ENCODE assay signal across 33 cellular contexts in genomic region chr17:79055197-79055596, GRCh38. TPM values are rescaled to one million over a fixed set of nuclear protein-coding genes. Genes with fewer than 3 reads are reported as not detected.
"Had no signal": no experiment of that assay in that cellular context is flagged by ENCODE, and none has a peak within 500 bp of the region (broad histone marks: within the 10 kb centered on the region; RNA-seq: fewer than 3 reads in every experiment).

No MANE protein-coding gene starts in this region.

- ATAC-seq: activated CD8-positive, alpha-beta T cell treated with anti-CD3 and anti-CD28 coated beads for 36 hours; activated T-cell treated with anti-CD3 and anti-CD28 coated beads, Interleukin-2, amount 50 U/mL, for 72 hours; activated T-helper 17 cell treated with anti-CD3 and anti-CD28 coated beads, Interleukin-2, amount 50 U/mL, for 72 hours; body of pancreas; PC-3 had no signal

- DNase-seq: activated CD4-positive, alpha-beta T cell treated with anti-CD3 and anti-CD28 coated beads, Interleukin-2, amount 10 ng/mL, durations not matched to agents 24 days and 14 days; activated CD4-positive, alpha-beta T cell treated with anti-CD3 and anti-CD28 coated beads, Interleukin-2, amount 50 U/mL, for 4 hours; activated CD4-positive, CD25-positive, alpha-beta regulatory T cell; activated CD8-positive, alpha-beta T cell treated with anti-CD3 and anti-CD28 coated beads for 36 hours; activated naive CD4-positive, alpha-beta T cell; activated naive CD4-positive, alpha-beta T cell treated with anti-CD3 and anti-CD28 coated beads, Interleukin-2, amount 50 U/mL, for 16 hours; activated naive CD8-positive, alpha-beta T cell treated with anti-CD3 and anti-CD28 coated beads for 36 hours; activated T-cell treated with anti-CD3 and anti-CD28 coated beads, Interleukin-2, amount 50 U/mL, for 1 hour; activated T-cell treated with anti-CD3 and anti-CD28 coated beads, Interleukin-2, amount 50 U/mL, for 72 hours; amniotic stem cell; body of pancreas; MM.1S; MV-4-11; NCI-H1092; NCI-H1436 treated with DMSO at 0.1 percent for 48 hours; NCI-H1694 treated with DMSO at 0.1 percent for 48 hours; NCI-H2029; NCI-H345; NCI-H524 treated with DMSO at 0.1 percent for 48 hours; NCI-H748 treated with DMSO at 0.1 percent for 48 hours; NK-92 treated with Interleukin-12 subunit alpha and Interleukin-12 subunit beta, amount 100 ng/mL, for 24 hours; PC-3; RPMI8226; SIG-M5; SW 1271; T-helper 1 cell; T-helper 2 cell; T1000; WERI-Rb-1 had no signal

- H3K27me3 ChIP-seq: body of pancreas, breast epithelium, Peyer's patch had no signal

- H3K27ac ChIP-seq: body of pancreas, KMS-11, Peyer's patch, WERI-Rb-1 had no signal

- H3K36me3 ChIP-seq: breast epithelium, Peyer's patch, WERI-Rb-1 had no signal

- H3K9me3 ChIP-seq: body of pancreas had no signal

- H3K4me1 ChIP-seq: body of pancreas, breast epithelium, Peyer's patch had no signal

- H3K4me3 ChIP-seq: body of pancreas, breast epithelium, Peyer's patch had no signal

- H3K9ac ChIP-seq: KMS-11 had no signal

RNA-seq across cellular contexts. Expression of gene C1QTNF1, which starts 31.2 kb away (rescaled TPM):
- total RNA-seq: activated CD4-positive, alpha-beta T cell treated with anti-CD3 and anti-CD28 coated beads, Interleukin-2, amount 10 ng/mL, durations not matched to agents 24 days and 14 days; activated T-helper 17 cell treated with anti-CD3 and anti-CD28 coated beads, Interleukin-2, amount 50 U/mL, for 72 hours had no signal
